In genomic region chr4:56466296-56466761, GRCh38 we compare ENCODE assay signal across 8 cellular contexts. TPM values are rescaled to one million over a fixed set of nuclear protein-coding genes. Genes with fewer than 3 reads are reported as not detected.
DNase-seq lines count a peak whose midpoint lies in the region; ATAC-seq, FAIRE-seq and TF ChIP-seq lines count a peak whose summit lies in the region.
"Not testable (repeated sequence)": the region's sequence is repeated elsewhere in the genome, so short reads cannot be mapped to it uniquely, and the experiment has no call there.

No MANE protein-coding gene starts in this region.

- H3K36me3 ChIP-seq in IMR-90 (ENCODE audit: control insufficient read depth, insufficient read depth, low read length); keratinocyte (ENCODE audit: control insufficient read depth in 2 of 2, extremely low read depth in 1 of 2, insufficient read depth in 2 of 2, low read length in 2 of 2); uterus: not testable (repeated sequence)
- H3K36me3 ChIP-seq in endothelial cell of umbilical vein (ENCODE audit: control insufficient read depth in 2 of 2, extremely low read depth in 1 of 2, insufficient read depth in 2 of 2, low read length in 2 of 2) = peaks cover 0 to 13% of the 10 kb centered on the region in 2 experiments
- H3K36me3 ChIP-seq in trophoblast cell (ENCODE audit: control insufficient read depth in 1 of 2, insufficient read depth in 2 of 2, low read length in 2 of 2) = peaks cover 7 to 12% of the 10 kb centered on the region in 2 experiments

- intact Hi-C loops in IMR-90 (cut with micrococcal nuclease) (loop anchor here (2.0 kb wide), 1 partner anchor 30 kb away; the partner anchor contains the start of gene PAICS), endothelial cell of umbilical vein (cut with micrococcal nuclease) (loop anchor here (1.0 kb wide), 1 partner anchor 56 kb away; no protein-coding TSS in a partner anchor)
- intact Hi-C loops in uterus (cut with DNase I; ENCODE audit: low total_unique reads) = not testable (repeated sequence)

- H2BK5ac ChIP-seq in IMR-90 (ENCODE audit: low read depth, low read length, poor library complexity, severe bottlenecking) = peak overlapping the region; percentile 95
- H2BK5ac ChIP-seq in trophoblast cell (ENCODE audit: low read depth, low read length, poor library complexity) = not testable (repeated sequence)

- not testable (repeated sequence) for H2BK20ac ChIP-seq in IMR-90 (ENCODE audit: low read depth, low read length)

- not testable (repeated sequence) for BruUV-seq in IMR-90 (replicated peaks; lab: Mats Ljungman, UMichigan); endothelial cell of umbilical vein (replicated peaks; lab: Mats Ljungman, UMichigan)

- peak overlapping the region; percentile 92 to 98 for H3K4me3 Mint-ChIP-seq in activated T-cell treated with anti-CD3 and anti-CD28 coated beads, Interleukin-2, amount 50 U/mL, for 72 hours

- H2AK9ac ChIP-seq in IMR-90 (replicated peaks; ENCODE audit: low read depth, low read length, poor library complexity) = not testable (repeated sequence)

- peak overlapping the region; percentile 94; the same call in 1 of the 2 replicates for H3K23ac ChIP-seq in IMR-90 (ENCODE audit: low read depth, low read length)
- not testable (repeated sequence) for H3K23ac ChIP-seq in trophoblast cell (ENCODE audit: low read length)

- no CpG with 5 or more reads among the region's 8 CpGs for WGBS in IMR-90 (ENCODE audit: extremely low coverage in 2 of 2, insufficient read length in 1 of 2), 2 experiments
- no CpG with 5 or more reads among the region's 8 CpGs for WGBS in trophoblast cell (ENCODE audit: extremely low coverage, insufficient coverage, insufficient read length)

- peak overlapping the region; percentile 15; the same call in 1 of the 2 replicates for H4K5ac ChIP-seq in IMR-90 (ENCODE audit: low read depth, low read length)

- H4K91ac ChIP-seq in IMR-90 (ENCODE audit: insufficient read depth, low read depth, low read length) = peak overlapping the region; percentile 24
- H4K91ac ChIP-seq in trophoblast cell (ENCODE audit: low read depth, low read length) = not testable (repeated sequence)

- not testable (repeated sequence) for H2BK15ac ChIP-seq in IMR-90 (ENCODE audit: low read depth, low read length)

- not testable (repeated sequence) for H3K18ac ChIP-seq in IMR-90 (ENCODE audit: low read depth, low read length); trophoblast cell (ENCODE audit: low read length)

- H3K9me3 ChIP-seq in IMR-90 (ENCODE audit: control insufficient read depth, insufficient read depth, low read length); endothelial cell of umbilical vein (replicated peaks; ENCODE audit: control insufficient read depth, insufficient read depth, low read length); keratinocyte (ENCODE audit: control insufficient read depth, low read depth, low read length); trophoblast cell (ENCODE audit: insufficient read depth, low read depth, low read length); uterus: not testable (repeated sequence)

- POLR2A ChIA-PET in IMR-90 (lab: Charles Lee; ENCODE audit: unreplicated experiment) = interaction anchor here (1.5 kb wide), 1 partner anchor 30 kb away, joined by 6 read pairs; the partner anchor contains the start of genes PAICS and PPAT
- POLR2A ChIA-PET in endothelial cell of umbilical vein (lab: Charles Lee) = interaction anchor here (1.0 to 1.4 kb wide), 2 partner anchors 30 to 80 kb away, joined by 3 read pairs; partner anchors contain the start of genes AASDH and PAICS

- in situ Hi-C loops in IMR-90 (cut with MboI; ENCODE audit: low sequenced_read_pairs) = not testable (repeated sequence)

- H3K27me3 ChIP-seq in IMR-90 (ENCODE audit: control insufficient read depth, insufficient read depth, low read length); endothelial cell of umbilical vein (ENCODE audit: control insufficient read depth in 2 of 2, insufficient read depth in 2 of 2, low read length in 2 of 2); keratinocyte (ENCODE audit: control insufficient read depth, extremely low read depth, insufficient read depth, low read length); trophoblast cell (ENCODE audit: insufficient read depth, low read length); uterus: not testable (repeated sequence)

- not testable (repeated sequence) for H4K20me1 ChIP-seq in IMR-90 (ENCODE audit: insufficient read depth, low read length); endothelial cell of umbilical vein (replicated peaks; ENCODE audit: control insufficient read depth, extremely low read depth, insufficient read depth, low read length); keratinocyte (ENCODE audit: control insufficient read depth, extremely low read depth, insufficient read depth, low read length)

- peaks cover 27 to 52% of the 10 kb centered on the region in 2 experiments; a peak in 3 of 4 replicates for H3K79me1 ChIP-seq in IMR-90 (ENCODE audit: low read depth in 1 of 2, low read length in 2 of 2)
- not testable (repeated sequence) for H3K79me1 ChIP-seq in trophoblast cell (ENCODE audit: low read length)

- TF ChIP-seq POLR2A in IMR-90 (IDR thresholded peaks at IDR 0.05; ENCODE audit: low read depth, low read length) (peak; percentile 78), endothelial cell of umbilical vein (IDR thresholded peaks at IDR 0.05; ENCODE audit: low read depth, low read length) (peak; percentile 62)
- not testable (repeated sequence) for TF ChIP-seq POLR2A in uterus (IDR thresholded peaks at IDR 0.05)

- H2BK12ac ChIP-seq in trophoblast cell (ENCODE audit: low read length) = not testable (repeated sequence)

- DNase-seq in ELR (ENCODE audit: low read depth) = peak; percentile 94
- DNase-seq in IMR-90 = peak; percentile 82
- peak; percentile 85 for DNase-seq in RPMI7951 (ENCODE audit: low read depth)
- DNase-seq in activated T-cell treated with anti-CD3 and anti-CD28 coated beads, Interleukin-2, amount 50 U/mL, for 72 hours = peak; percentile 30 to 32
- peak; percentile 39 for DNase-seq in endothelial cell of umbilical vein (ENCODE audit: low read depth, low spot score)
- peak; percentile 55 for DNase-seq in keratinocyte (ENCODE audit: low read depth, low spot score)
- DNase-seq in trophoblast cell = peak; percentile 60 to 81
- not testable (repeated sequence) for DNase-seq in uterus

- H2AFZ ChIP-seq in IMR-90 (replicated peaks; ENCODE audit: low read length, poor library complexity); endothelial cell of umbilical vein (ENCODE audit: low read depth, low read length); keratinocyte (ENCODE audit: control insufficient read depth, low read length); trophoblast cell (ENCODE audit: insufficient read depth, low read length, poor library complexity): not testable (repeated sequence)

- H3K9ac ChIP-seq in IMR-90 (ENCODE audit: low read depth, low read length) = peak overlapping the region; percentile 100; the same call in 1 of the 2 replicates
- H3K9ac ChIP-seq in endothelial cell of umbilical vein (replicated peaks; ENCODE audit: extremely low read depth, insufficient read depth, low read length) = peak overlapping the region; percentile 98
- peak overlapping the region; percentile 99 for H3K9ac ChIP-seq in keratinocyte (ENCODE audit: control insufficient read depth, extremely low read depth, insufficient read depth, low read length)
- not testable (repeated sequence) for H3K9ac ChIP-seq in trophoblast cell (ENCODE audit: low read length)

- ATAC-seq in IMR-90 (ENCODE audit: low read depth) = peak; percentile 47
- peak; percentile 59 to 67 for ATAC-seq in activated T-cell treated with anti-CD3 and anti-CD28 coated beads, Interleukin-2, amount 50 U/mL, for 72 hours (replicated peaks in 1 of 2)

- peak overlapping the region; percentile 95 to 96 for H4K8ac ChIP-seq in IMR-90 (ENCODE audit: low read depth in 2 of 2, low read length in 2 of 2)
- H4K8ac ChIP-seq in trophoblast cell (ENCODE audit: low read depth, low read length) = not testable (repeated sequence)

- H3K36me3 Mint-ChIP-seq in activated T-cell treated with anti-CD3 and anti-CD28 coated beads, Interleukin-2, amount 50 U/mL, for 72 hours (ENCODE audit: insufficient read depth in 2 of 2) = peaks cover 10 to 34% of the 10 kb centered on the region in 2 donors

- CTCF ChIA-PET in IMR-90 (lab: Yijun Ruan, JAX) = not testable (repeated sequence)
- CTCF ChIA-PET in endothelial cell of umbilical vein (lab: Charles Lee) = interaction anchor here (0.6 to 1.4 kb wide), 5 partner anchors 10 to 518 kb away, joined by 3 to 5 read pairs (median 3); partner anchors contain the start of genes CEP135, PAICS and PPAT

- peaks cover 67% of the 10 kb centered on the region for H3K79me2 ChIP-seq in endothelial cell of umbilical vein (ENCODE audit: control insufficient read depth, insufficient read depth, low read length)
- H3K79me2 ChIP-seq in keratinocyte (ENCODE audit: control insufficient read depth, insufficient read depth, low read length) = peaks cover 68% of the 10 kb centered on the region
- H3K79me2 ChIP-seq in trophoblast cell (ENCODE audit: control insufficient read depth, insufficient read depth, low read length, poor library complexity) = not testable (repeated sequence)

- H3K27ac ChIP-seq in IMR-90 (ENCODE audit: insufficient read depth, low read length) (peak overlapping the region; percentile 99), endothelial cell of umbilical vein (ENCODE audit: insufficient read depth, low read depth, low read length) (peak overlapping the region; percentile 94), keratinocyte (ENCODE audit: control insufficient read depth, insufficient read depth, low read length) (peak overlapping the region; percentile 99), uterus (peak overlapping the region; percentile 79 to 91)
- not testable (repeated sequence) for H3K27ac ChIP-seq in trophoblast cell (ENCODE audit: low read depth, low read length)

- not testable (repeated sequence) for TF ChIP-seq RAD21 in IMR-90 (IDR thresholded peaks at IDR 0.05; ENCODE audit: low read length)

- peak overlapping the region; percentile 8; the same call in 1 of the 2 replicates for H3K56ac ChIP-seq in IMR-90 (ENCODE audit: extremely low read depth, insufficient read depth, low read length)

- H3K9me1 ChIP-seq in IMR-90 (ENCODE audit: insufficient read depth, low read length); endothelial cell of umbilical vein (replicated peaks; ENCODE audit: control insufficient read depth, extremely low read depth, insufficient read depth, low read length); keratinocyte (ENCODE audit: control insufficient read depth, extremely low read depth, insufficient read depth, low read length): not testable (repeated sequence)

- H2BK120ac ChIP-seq in IMR-90 (ENCODE audit: low read depth, low read length) = peak overlapping the region; percentile 21; the same call in 1 of the 2 replicates
- not testable (repeated sequence) for H2BK120ac ChIP-seq in trophoblast cell (ENCODE audit: insufficient read depth, low read length, poor library complexity)

- peaks cover 55% of the 10 kb centered on the region for H3K4me1 Mint-ChIP-seq in activated T-cell treated with anti-CD3 and anti-CD28 coated beads, Interleukin-2, amount 50 U/mL, for 72 hours (ENCODE audit: low read depth)

- dilution Hi-C loops in IMR-90 (cut with HindIII; ENCODE audit: low sequenced_read_pairs, unreplicated experiment); endothelial cell of umbilical vein (cut with MboI; ENCODE audit: extremely low pct_ligation_motif_present, low sequenced_read_pairs); keratinocyte (cut with MboI; ENCODE audit: extremely low pct_ligation_motif_present, low sequenced_read_pairs): not testable (repeated sequence)

- H4K12ac ChIP-seq in trophoblast cell (ENCODE audit: low read depth, low read length) = not testable (repeated sequence)

- H3K9me3 Mint-ChIP-seq in activated T-cell treated with anti-CD3 and anti-CD28 coated beads, Interleukin-2, amount 50 U/mL, for 72 hours = not testable (repeated sequence)

- H3K4me2 ChIP-seq in IMR-90 (ENCODE audit: low read depth, low read length) = peak overlapping the region; percentile 87
- peak overlapping the region; percentile 99 for H3K4me2 ChIP-seq in endothelial cell of umbilical vein (ENCODE audit: insufficient read depth, low read length)
- H3K4me2 ChIP-seq in keratinocyte (ENCODE audit: control insufficient read depth, extremely low read depth, insufficient read depth, low read depth, low read length) = peak overlapping the region; percentile 87
- H3K4me2 ChIP-seq in trophoblast cell (ENCODE audit: low read length) = peak overlapping the region; percentile 78

- peak overlapping the region; percentile 41 for H2AK5ac ChIP-seq in IMR-90 (ENCODE audit: low read depth, low read length)
- H2AK5ac ChIP-seq in trophoblast cell (ENCODE audit: low read length) = not testable (repeated sequence)

- peak overlapping the region; percentile 86 for H3K4ac ChIP-seq in IMR-90 (ENCODE audit: low read depth, low read length)
- H3K4ac ChIP-seq in trophoblast cell (ENCODE audit: low read depth, low read length) = not testable (repeated sequence)

- peak overlapping the region; percentile 98 for H3K27ac Mint-ChIP-seq in activated T-cell treated with anti-CD3 and anti-CD28 coated beads, Interleukin-2, amount 50 U/mL, for 72 hours

- H3K27me3 Mint-ChIP-seq in activated T-cell treated with anti-CD3 and anti-CD28 coated beads, Interleukin-2, amount 50 U/mL, for 72 hours (ENCODE audit: low read depth) = not testable (repeated sequence)

- peak overlapping the region; percentile 79 for H3K14ac ChIP-seq in IMR-90 (replicated peaks; ENCODE audit: low read depth, low read length)
- not testable (repeated sequence) for H3K14ac ChIP-seq in trophoblast cell (ENCODE audit: low read length)

- FAIRE-seq in endothelial cell of umbilical vein (lab: Jason Lieb, UNC) = not testable (repeated sequence)
- FAIRE-seq in keratinocyte (lab: Jason Lieb, UNC) = peak; percentile 72

- peak overlapping the region; percentile 98 for H3K4me3 ChIP-seq in IMR-90 (ENCODE audit: insufficient read depth, low read depth, low read length)
- H3K4me3 ChIP-seq in endothelial cell of umbilical vein (replicated peaks in 1 of 3; ENCODE audit: insufficient read depth in 1 of 3, low read depth in 1 of 3, low read length in 3 of 3) = peak overlapping the region; percentile 67 to 99 (median 98)
- peak overlapping the region; percentile 79 to 99 (median 90) for H3K4me3 ChIP-seq in keratinocyte (ENCODE audit: control insufficient read depth in 2 of 3, extremely low read depth in 1 of 3, insufficient read depth in 2 of 3, low read depth in 1 of 3, low read length in 3 of 3)
- H3K4me3 ChIP-seq in trophoblast cell (ENCODE audit: low read depth, low read length) = not testable (repeated sequence)
- H3K4me3 ChIP-seq in uterus = peak overlapping the region; percentile 78 to 98

- not testable (repeated sequence) for H3K4me1 ChIP-seq in IMR-90 (ENCODE audit: control insufficient read depth, insufficient read depth, low read length); trophoblast cell (ENCODE audit: control insufficient read depth in 1 of 2, insufficient read depth in 2 of 2, low read length in 2 of 2); uterus
- H3K4me1 ChIP-seq in endothelial cell of umbilical vein (ENCODE audit: control insufficient read depth, extremely low read depth, insufficient read depth, low read length) = peaks cover 27% of the 10 kb centered on the region
- peaks cover 15% of the 10 kb centered on the region for H3K4me1 ChIP-seq in keratinocyte (ENCODE audit: control insufficient read depth, extremely low read depth, insufficient read depth, low read length)

- not testable (repeated sequence) for TF ChIP-seq CTCF in IMR-90 (conservative IDR thresholded peaks at IDR 0.05; ENCODE audit: low read depth, low read length); endothelial cell of umbilical vein (IDR thresholded peaks at IDR 0.05; ENCODE audit: extremely low read depth in 1 of 2, insufficient read depth in 1 of 2, low read depth in 1 of 2, low read length in 2 of 2); keratinocyte (optimal IDR thresholded peaks at IDR 0.05 in 1 of 3, IDR thresholded peaks at IDR 0.05 in 1 of 3, conservative IDR thresholded peaks at IDR 0.05 in 1 of 3; ENCODE audit: extremely low read depth in 1 of 3, insufficient read depth in 2 of 3, low read length in 3 of 3); uterus (IDR thresholded peaks at IDR 0.05)

RNA-seq across cellular contexts. Expression of gene SRP72, which starts 1.1 kb away (rescaled TPM):
- total RNA-seq in IMR-90 (2012; rRNA removed) = 123 and 197 TPM in 2 replicates
- 72.7 and 73.8 TPM in 2 replicates for polyA plus RNA-seq in IMR-90 (2012; rRNA removed)
- polyA plus RNA-seq in IMR-90 (2012; cell fraction: cytosol; rRNA removed) = 16.4 and 27.1 TPM in 2 replicates
- polyA plus RNA-seq in IMR-90 (2012; cell fraction: nucleus; rRNA removed; ENCODE audit: low replicate concordance) = 18.5 and 94.6 TPM in 2 replicates
- total RNA-seq in RPMI7951 (2014; rRNA removed; shearing (Covaris generic)) = 61.7 and 104 TPM in 2 replicates
- total RNA-seq in activated T-cell treated with anti-CD3 and anti-CD28 coated beads, Interleukin-2, amount 50 U/mL, for 72 hours = 100 to 1,000 TPM; 187 to 200 TPM
- 132 and 145 TPM in 2 replicates for total RNA-seq in endothelial cell of umbilical vein
- polyA plus RNA-seq in endothelial cell of umbilical vein = 33.9 and 65.7 TPM in 2 replicates
- polyA plus RNA-seq in endothelial cell of umbilical vein (2011; cell fraction: cytosol; rRNA removed) = 70.2 and 76.2 TPM in 2 replicates
- polyA plus RNA-seq in endothelial cell of umbilical vein (2011; cell fraction: nucleus; rRNA removed) = 74.0 and 96.3 TPM in 2 replicates
- 98.0 and 129 TPM in 2 replicates for polyA plus RNA-seq in endothelial cell of umbilical vein (2012)
- polyA minus RNA-seq in endothelial cell of umbilical vein = 177 and 181 TPM in 2 replicates
- polyA minus RNA-seq in endothelial cell of umbilical vein (2011; cell fraction: cytosol; rRNA and poly(A)+ RNA removed) = 72.0 TPM
- 92.3 and 104 TPM in 2 replicates for polyA minus RNA-seq in endothelial cell of umbilical vein (2011; cell fraction: nucleus; rRNA and poly(A)+ RNA removed)
- polyA plus RNA-seq in keratinocyte = 83.6 to 195 TPM (median 126 TPM) in 3 replicates
- polyA plus RNA-seq in keratinocyte (2011; ENCODE audit: low read depth) = 123 TPM
- 90.1 and 142 TPM in 2 replicates for polyA plus RNA-seq in keratinocyte (2011; cell fraction: cytosol; rRNA removed)
- 78.3 and 91.3 TPM in 2 replicates for polyA plus RNA-seq in keratinocyte (2011; cell fraction: nucleus; rRNA removed)
- 81.7 and 135 TPM in 2 replicates for polyA plus RNA-seq in keratinocyte (2012; ENCODE audit: low replicate concordance)
- polyA minus RNA-seq in keratinocyte = 36.7 to 314 TPM (median 119 TPM) in 3 replicates
- 218 TPM for polyA minus RNA-seq in keratinocyte (2011; cell fraction: cytosol; rRNA and poly(A)+ RNA removed)
- polyA minus RNA-seq in keratinocyte (2011; cell fraction: nucleus; rRNA and poly(A)+ RNA removed) = 36.8 and 68.7 TPM in 2 replicates
- 199 and 210 TPM in 2 replicates for polyA plus RNA-seq in trophoblast cell (2013)
- total RNA-seq in uterus = 100 to 1,000 TPM in 1 of 4 donors, 10 to 100 TPM in 3; 52.1 to 121 (median 68.2) TPM

RNA-seq across cellular contexts. Expression of gene PAICS, which starts 30.3 kb away (rescaled TPM):
- total RNA-seq in IMR-90 (2012; rRNA removed) (47.9 and 76.9 TPM in 2 replicates), endothelial cell of umbilical vein (124 and 135 TPM in 2 replicates), uterus (10 to 100 TPM in 3 of 4 donors, 1 to 10 TPM in 1; 9.4 to 42.7 (median 26.4) TPM)
- polyA plus RNA-seq in IMR-90 (2012; rRNA removed) (86.6 and 109 TPM in 2 replicates), endothelial cell of umbilical vein (73.8 and 85.9 TPM in 2 replicates), keratinocyte (97.6 to 194 TPM (median 131 TPM) in 3 replicates)
- 26.9 and 56.3 TPM in 2 replicates for polyA plus RNA-seq in IMR-90 (2012; cell fraction: cytosol; rRNA removed)
- 16.8 and 74.7 TPM in 2 replicates for polyA plus RNA-seq in IMR-90 (2012; cell fraction: nucleus; rRNA removed; ENCODE audit: low replicate concordance)
- 93.5 and 112 TPM in 2 replicates for total RNA-seq in RPMI7951 (2014; rRNA removed; shearing (Covaris generic))
- total RNA-seq in activated T-cell treated with anti-CD3 and anti-CD28 coated beads, Interleukin-2, amount 50 U/mL, for 72 hours = 100 to 1,000 TPM; 174 to 190 TPM
- 84.5 and 94.9 TPM in 2 replicates for polyA plus RNA-seq in endothelial cell of umbilical vein (2011; cell fraction: cytosol; rRNA removed)
- 60.2 and 91.3 TPM in 2 replicates for polyA plus RNA-seq in endothelial cell of umbilical vein (2011; cell fraction: nucleus; rRNA removed)
- polyA plus RNA-seq in endothelial cell of umbilical vein (2012) = 87.8 and 151 TPM in 2 replicates
- polyA minus RNA-seq in endothelial cell of umbilical vein (55.9 and 64.9 TPM in 2 replicates), keratinocyte (41.3 to 94.1 TPM (median 46.2 TPM) in 3 replicates)
- polyA minus RNA-seq in endothelial cell of umbilical vein (2011; cell fraction: cytosol; rRNA and poly(A)+ RNA removed) = 62.0 TPM
- polyA minus RNA-seq in endothelial cell of umbilical vein (2011; cell fraction: nucleus; rRNA and poly(A)+ RNA removed) = 43.0 and 52.0 TPM in 2 replicates
- polyA plus RNA-seq in keratinocyte (2011; ENCODE audit: low read depth) = 38.4 TPM
- polyA plus RNA-seq in keratinocyte (2011; cell fraction: cytosol; rRNA removed) = 76.1 and 142 TPM in 2 replicates
- 80.1 and 98.8 TPM in 2 replicates for polyA plus RNA-seq in keratinocyte (2011; cell fraction: nucleus; rRNA removed)
- 60.4 and 120 TPM in 2 replicates for polyA plus RNA-seq in keratinocyte (2012; ENCODE audit: low replicate concordance)
- 28.6 TPM for polyA minus RNA-seq in keratinocyte (2011; cell fraction: cytosol; rRNA and poly(A)+ RNA removed)
- 18.7 and 31.0 TPM in 2 replicates for polyA minus RNA-seq in keratinocyte (2011; cell fraction: nucleus; rRNA and poly(A)+ RNA removed)
- 108 TPM in 2 replicates for polyA plus RNA-seq in trophoblast cell (2013)

RNA-seq across cellular contexts. Expression of gene PPAT, which starts 30.9 kb away (rescaled TPM):
- total RNA-seq in IMR-90 (2012; rRNA removed) (21.1 and 32.2 TPM in 2 replicates), endothelial cell of umbilical vein (21.8 and 25.5 TPM in 2 replicates), uterus (10 to 100 TPM in 1 of 4 donors, 1 to 10 TPM in 3; 1.8 to 29.0 (median 6.9) TPM)
- polyA plus RNA-seq in IMR-90 (2012; rRNA removed) (5.9 and 7.0 TPM in 2 replicates), endothelial cell of umbilical vein (3.4 and 4.3 TPM in 2 replicates), keratinocyte (13.5 to 24.9 TPM (median 15.7 TPM) in 3 replicates)
- 1.4 and 1.5 TPM in 2 replicates for polyA plus RNA-seq in IMR-90 (2012; cell fraction: cytosol; rRNA removed)
- 1.4 and 6.4 TPM in 2 replicates for polyA plus RNA-seq in IMR-90 (2012; cell fraction: nucleus; rRNA removed; ENCODE audit: low replicate concordance)
- total RNA-seq in RPMI7951 (2014; rRNA removed; shearing (Covaris generic)) = 24.3 and 26.2 TPM in 2 replicates
- total RNA-seq in activated T-cell treated with anti-CD3 and anti-CD28 coated beads, Interleukin-2, amount 50 U/mL, for 72 hours = 10 to 100 TPM; 25.6 to 32.7 TPM
- polyA plus RNA-seq in endothelial cell of umbilical vein (2011; cell fraction: cytosol; rRNA removed) = 5.2 and 6.4 TPM in 2 replicates
- polyA plus RNA-seq in endothelial cell of umbilical vein (2011; cell fraction: nucleus; rRNA removed) = 8.0 and 11.1 TPM in 2 replicates
- 13.1 and 15.2 TPM in 2 replicates for polyA plus RNA-seq in endothelial cell of umbilical vein (2012)
- polyA minus RNA-seq in endothelial cell of umbilical vein (9.5 and 10.8 TPM in 2 replicates), keratinocyte (4.2 to 17.1 TPM (median 6.2 TPM) in 3 replicates)
- polyA minus RNA-seq in endothelial cell of umbilical vein (2011; cell fraction: cytosol; rRNA and poly(A)+ RNA removed) = 11.2 TPM
- polyA minus RNA-seq in endothelial cell of umbilical vein (2011; cell fraction: nucleus; rRNA and poly(A)+ RNA removed) = 6.8 and 10.0 TPM in 2 replicates
- 5.9 TPM for polyA plus RNA-seq in keratinocyte (2011; ENCODE audit: low read depth)
- 7.0 and 14.1 TPM in 2 replicates for polyA plus RNA-seq in keratinocyte (2011; cell fraction: cytosol; rRNA removed)
- polyA plus RNA-seq in keratinocyte (2011; cell fraction: nucleus; rRNA removed) = 11.8 and 14.1 TPM in 2 replicates
- polyA plus RNA-seq in keratinocyte (2012; ENCODE audit: low replicate concordance) = 11.3 and 19.0 TPM in 2 replicates
- 7.3 TPM for polyA minus RNA-seq in keratinocyte (2011; cell fraction: cytosol; rRNA and poly(A)+ RNA removed)
- polyA minus RNA-seq in keratinocyte (2011; cell fraction: nucleus; rRNA and poly(A)+ RNA removed) = 6.1 and 13.7 TPM in 2 replicates
- 12.5 TPM in 2 replicates for polyA plus RNA-seq in trophoblast cell (2013)

RNA-seq across cellular contexts. Expression of gene ARL9, which starts 39.3 kb away (rescaled TPM):
- total RNA-seq in IMR-90 (2012; rRNA removed) (0.18 and 0.28 TPM in 2 replicates), endothelial cell of umbilical vein (0.51 and 1.1 TPM in 2 replicates), uterus (1 to 10 TPM in 1 of 4 donors, under 1 TPM in 1, not detected in 2; 0.14 to 1.7 TPM)
- polyA plus RNA-seq in IMR-90 (2012; rRNA removed) (0.49 and 0.51 TPM in 2 replicates), endothelial cell of umbilical vein (0.40 and 0.62 TPM in 2 replicates), keratinocyte (0.26 to 0.47 TPM (median 0.39 TPM) in 3 replicates)
- 0.30 and 0.77 TPM in 2 replicates for polyA plus RNA-seq in IMR-90 (2012; cell fraction: cytosol; rRNA removed)
- polyA plus RNA-seq in IMR-90 (2012; cell fraction: nucleus; rRNA removed; ENCODE audit: low replicate concordance) = 0.03 and 0.44 TPM in 2 replicates
- total RNA-seq in RPMI7951 (2014; rRNA removed; shearing (Covaris generic)) = 0.48 and 1.5 TPM in 2 replicates
- total RNA-seq in activated T-cell treated with anti-CD3 and anti-CD28 coated beads, Interleukin-2, amount 50 U/mL, for 72 hours = under 1 TPM; 0.29 to 0.35 TPM
- 0.85 and 0.99 TPM in 2 replicates for polyA plus RNA-seq in endothelial cell of umbilical vein (2011; cell fraction: cytosol; rRNA removed)
- 0.41 and 0.78 TPM in 2 replicates for polyA plus RNA-seq in endothelial cell of umbilical vein (2011; cell fraction: nucleus; rRNA removed)
- 0.75 and 1.1 TPM in 2 replicates for polyA plus RNA-seq in endothelial cell of umbilical vein (2012)
- polyA minus RNA-seq in endothelial cell of umbilical vein (0.08 and 0.85 TPM in 2 replicates), keratinocyte (0.36 TPM in 1 of 3 replicates, not detected in the others)
- polyA minus RNA-seq in endothelial cell of umbilical vein (2011; cell fraction: cytosol; rRNA and poly(A)+ RNA removed) = not detected
- 0.29 and 0.43 TPM in 2 replicates for polyA minus RNA-seq in endothelial cell of umbilical vein (2011; cell fraction: nucleus; rRNA and poly(A)+ RNA removed)
- polyA plus RNA-seq in keratinocyte (2011; ENCODE audit: low read depth) = not detected
- 0.25 and 0.28 TPM in 2 replicates for polyA plus RNA-seq in keratinocyte (2011; cell fraction: cytosol; rRNA removed)
- 0.28 and 0.40 TPM in 2 replicates for polyA plus RNA-seq in keratinocyte (2011; cell fraction: nucleus; rRNA removed)
- 0.24 and 0.30 TPM in 2 replicates for polyA plus RNA-seq in keratinocyte (2012; ENCODE audit: low replicate concordance)
- polyA minus RNA-seq in keratinocyte (2011; cell fraction: cytosol; rRNA and poly(A)+ RNA removed) = not detected
- not detected in 2 replicates for polyA minus RNA-seq in keratinocyte (2011; cell fraction: nucleus; rRNA and poly(A)+ RNA removed)
- polyA plus RNA-seq in trophoblast cell (2013) = 0.15 and 0.26 TPM in 2 replicates
